Comparison of ENCODE assay signal across 8 cellular contexts in the genomic region with DNA sequence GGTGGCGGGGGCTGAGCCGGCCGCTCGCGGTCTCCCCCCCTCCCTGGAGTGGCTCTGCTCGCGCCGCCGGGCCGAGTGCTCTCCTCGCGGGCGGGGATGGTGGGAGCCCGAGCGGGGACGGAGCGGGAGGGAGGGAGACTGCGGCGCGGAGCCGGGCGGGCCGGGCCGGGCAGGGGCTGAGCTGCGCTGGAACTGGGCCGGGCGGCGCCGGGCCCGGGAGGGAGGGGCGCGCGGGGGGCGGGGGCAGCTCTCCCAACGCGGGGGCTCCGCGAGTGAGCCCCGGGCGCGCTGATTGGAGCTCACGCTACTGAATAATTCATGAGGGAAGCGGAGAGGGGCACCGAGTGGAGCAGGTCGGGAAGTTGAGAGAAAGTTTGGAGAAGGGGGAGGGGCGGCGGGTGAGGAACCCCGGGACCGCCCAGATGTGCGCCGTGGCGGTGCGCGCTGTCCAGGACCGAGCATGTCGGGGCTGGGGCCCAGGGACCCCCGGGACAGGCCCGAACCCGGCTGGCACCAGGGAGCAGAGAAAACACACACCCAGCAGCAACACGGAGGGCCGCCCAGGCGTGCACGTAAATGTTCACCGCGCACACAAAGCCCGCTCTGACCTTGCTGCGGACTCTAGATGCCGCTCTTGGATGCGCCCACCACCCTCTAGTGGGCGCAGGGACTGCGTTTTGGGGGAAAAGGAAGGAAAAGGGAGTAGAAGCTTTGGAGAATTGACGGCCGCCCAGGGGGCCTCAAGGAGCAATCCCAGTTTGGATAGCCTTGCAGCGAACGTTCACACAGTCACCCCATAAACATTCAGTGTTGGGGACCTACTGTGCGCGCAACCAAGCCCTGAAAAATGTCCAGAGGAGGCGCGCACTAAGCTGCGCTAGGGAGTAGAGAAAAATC. TPM values are rescaled to one million over a fixed set of nuclear protein-coding genes. Genes with fewer than 3 reads are reported as not detected.
DNase-seq lines count a peak whose midpoint lies in the region; ATAC-seq and TF ChIP-seq lines count a peak whose summit lies in the region.

A gene (minus strand): TSS at position 194 of the 897 bp plus-strand sequence. CDS start 493 bp downstream, outside the sequence.

- peak within 1 kb of the TSS; percentile 97 for H3K27ac ChIP-seq in HUES48 (ENCODE audit: low read depth, low read length)
- H3K27ac ChIP-seq in WERI-Rb-1: no peak within 1 kb of the TSS
- H3K27ac ChIP-seq in naive thymus-derived CD4-positive, alpha-beta T cell (ENCODE audit: low read depth, low read length): no peak within 1 kb of the TSS

- peaks cover 27% of the 10 kb centered on the region for H3K36me3 ChIP-seq in HUES48 (ENCODE audit: control insufficient read depth, insufficient read depth, low read length)
- no peaks in the 10 kb centered on the region for H3K36me3 ChIP-seq in WERI-Rb-1
- no peaks in the 10 kb centered on the region for H3K36me3 ChIP-seq in naive thymus-derived CD4-positive, alpha-beta T cell (ENCODE audit: control insufficient read depth in 2 of 3, insufficient read depth in 3 of 3, low read length in 3 of 3)

- H3K9ac ChIP-seq in HUES48 (ENCODE audit: low read depth, low read length): peak within 1 kb of the TSS; percentile 87

- intact Hi-C loops in naive thymus-derived CD4-positive, alpha-beta T cell (cut with micrococcal nuclease): no loop called here

- no peaks in the 10 kb centered on the region for H3K27me3 ChIP-seq in HUES48 (ENCODE audit: control insufficient read depth, insufficient read depth, low read length)
- peaks cover 88% of the 10 kb centered on the region for H3K27me3 ChIP-seq in WERI-Rb-1 (ENCODE audit: insufficient read depth, low read depth, severe bottlenecking)
- peaks cover 0 to 8% of the 10 kb centered on the region in 2 donors for H3K27me3 ChIP-seq in naive thymus-derived CD4-positive, alpha-beta T cell (ENCODE audit: control insufficient read depth in 2 of 2, insufficient read depth in 2 of 2, low read length in 2 of 2)

- peak within 1 kb of the TSS; percentile 73 to 88 (median 79) for H3K4me3 Mint-ChIP-seq in naive thymus-derived CD4-positive, alpha-beta T cell

- POLR2A ChIA-PET in naive thymus-derived CD4-positive, alpha-beta T cell (lab: Charles Lee): no interaction called here

- H3K4me3 ChIP-seq in HUES48 (ENCODE audit: low read depth, low read length) (peak within 1 kb of the TSS; percentile 98), WERI-Rb-1 (ENCODE audit: low read depth, low read length) (peak within 1 kb of the TSS; percentile 31)
- H3K4me3 ChIP-seq in naive thymus-derived CD4-positive, alpha-beta T cell (ENCODE audit: low read length): peak within 1 kb of the TSS; percentile 37

- H3K4me1 Mint-ChIP-seq in naive thymus-derived CD4-positive, alpha-beta T cell: peaks cover 19 to 26% (median 22%) of the 10 kb centered on the region in 7 donors

- peak; percentile 50 for ATAC-seq in naive thymus-derived CD4-positive, alpha-beta T cell
- ATAC-seq in HG03520 (IDR thresholded peaks at IDR 0.05; ENCODE audit: unreplicated experiment) (no peak), HG03469 (IDR thresholded peaks at IDR 0.05; ENCODE audit: unreplicated experiment) (no peak)

- CTCF ChIA-PET in naive thymus-derived CD4-positive, alpha-beta T cell (lab: Charles Lee): interaction anchor here (0.7 kb wide), 1 partner anchor 49 kb away, joined by 4 read pairs; no protein-coding TSS in a partner anchor

- H3K27ac Mint-ChIP-seq in naive thymus-derived CD4-positive, alpha-beta T cell: peak within 1 kb of the TSS in 1 of 9 donors; percentile 54

- H3K9me3 ChIP-seq in HUES48 (ENCODE audit: control insufficient read depth, insufficient read depth, low read length) (no peaks in the 10 kb centered on the region), WERI-Rb-1 (ENCODE audit: severe bottlenecking) (no peaks in the 10 kb centered on the region)
- H3K9me3 ChIP-seq in naive thymus-derived CD4-positive, alpha-beta T cell (ENCODE audit: control insufficient read depth in 2 of 3, low read length in 3 of 3): no peaks in the 10 kb centered on the region

- peaks cover 0 to 6% (median 3%) of the 10 kb centered on the region in 5 donors for H3K36me3 Mint-ChIP-seq in naive thymus-derived CD4-positive, alpha-beta T cell

- peaks cover 26 to 60% (median 32%) of the 10 kb centered on the region in 5 donors for H3K27me3 Mint-ChIP-seq in naive thymus-derived CD4-positive, alpha-beta T cell

- H3K4me1 ChIP-seq in HUES48 (ENCODE audit: control insufficient read depth, insufficient read depth, low read length): peaks cover 11% of the 10 kb centered on the region; the same call in 1 of the 2 replicates
- H3K4me1 ChIP-seq in naive thymus-derived CD4-positive, alpha-beta T cell (ENCODE audit: control insufficient read depth in 2 of 2, insufficient read depth in 2 of 2, low read length in 2 of 2): peaks cover 3 to 13% of the 10 kb centered on the region in 2 donors

- no peak for TF ChIP-seq CTCF in WERI-Rb-1 (IDR thresholded peaks at IDR 0.05; ENCODE audit: low read depth, low read length)

- peaks cover 0 to 1% (median 0%) of the 10 kb centered on the region in 11 donors for H3K9me3 Mint-ChIP-seq in naive thymus-derived CD4-positive, alpha-beta T cell

- DNase-seq in CMK (ENCODE audit: low read depth) (peak; percentile 76), WERI-Rb-1 (no peak), fibroblast of peridontal ligament (ENCODE audit: extremely low read depth) (peak; percentile 87), SHP77 (lab: John Stamatoyannopoulos, UW) (no peak)
- peak in 1 of 9 donors; percentile 2 for DNase-seq in naive thymus-derived CD4-positive, alpha-beta T cell

RNA-seq across cellular contexts. Expression of the gene that starts here (rescaled TPM):
- 10 to 100 TPM in 1 of 5 experiments, 1 to 10 TPM in 4; 1.9 to 13.2 (median 7.9) TPM for total RNA-seq in naive thymus-derived CD4-positive, alpha-beta T cell
- polyA plus RNA-seq in naive thymus-derived CD4-positive, alpha-beta T cell: under 1 TPM in 1 of 2 donors, not detected in 1; 0.23 TPM

Comparison
In these comparisons a context has a peak if more than half of its experiments do, and no peak if none do; other contexts are left out.
1. DNase-seq: peak in CMK (single experiment) and fibroblast of peridontal ligament (single experiment); none in WERI-Rb-1 (single experiment) and SHP77 (0 of 2).
2. H3K4me3 ChIP-seq: peak in every context shown above with its lines; median percentile 98 in HUES48; 37 in naive thymus-derived CD4-positive, alpha-beta T cell; 31 in WERI-Rb-1.